ENCODE assay signal across 1 cellular context in genomic region chr19:21767065-21767800, GRCh38.
TF ChIP-seq lines count a peak whose summit lies in the region.

Gene ZNF100 (minus strand): TSS chr19:21767579. CDS start chr19:21767429, 150 bp downstream.

TF ChIP-seq in HepG2, 621 proteins besides CTCF, POLR2A, EP300 and RAD21 (continued from another document and continues in another):
- TF ChIP-seq MYPOP (CRISPR knock-in tag; IDR thresholded peaks at IDR 0.05) (peak; percentile 77), AHDC1 (CRISPR knock-in tag; IDR thresholded peaks at IDR 0.05; ENCODE audit: borderline replicate concordance) (0 out of 2 replicates have a peak, but pooled peaks have one; percentile 33), ZNF234 (CRISPR knock-in tag; conservative IDR thresholded peaks at IDR 0.05) (0 out of 2 replicates have a peak, but pooled peaks have one; percentile 20), DZIP1 (CRISPR knock-in tag; IDR thresholded peaks at IDR 0.05) (0 out of 2 replicates have a peak, but pooled peaks have one; percentile 77), ZBTB21 (CRISPR knock-in tag; IDR thresholded peaks at IDR 0.05) (no peak), ZBTB38 (CRISPR knock-in tag; IDR thresholded peaks at IDR 0.05) (no peak), KMT2B (CRISPR knock-in tag; IDR thresholded peaks at IDR 0.05) (peak; percentile 66; the same call in 1 of the 2 replicates), GABPA (IDR thresholded peaks at IDR 0.05; ENCODE audit: low read depth, low read length) (peak; percentile 22; the same call in 1 of the 2 replicates), GABPA (CRISPR knock-in tag; IDR thresholded peaks at IDR 0.05; ENCODE audit: low read depth) (peak; percentile 37), ZNF382 (CRISPR knock-in tag; IDR thresholded peaks at IDR 0.05; ENCODE audit: borderline replicate concordance) (no peak), SNAI1 (CRISPR knock-in tag; IDR thresholded peaks at IDR 0.05; ENCODE audit: borderline replicate concordance) (peak; percentile 65; the same call in 1 of the 2 replicates), TIGD3 (CRISPR knock-in tag; IDR thresholded peaks at IDR 0.05; ENCODE audit: borderline replicate concordance) (0 out of 2 replicates have a peak, but pooled peaks have one; percentile 30), ZNF335 (CRISPR knock-in tag; IDR thresholded peaks at IDR 0.05) (peak; percentile 49; the same call in 1 of the 2 replicates), ETV6 (CRISPR knock-in tag; conservative IDR thresholded peaks at IDR 0.05) (no peak), ZNF816 (CRISPR knock-in tag; IDR thresholded peaks at IDR 0.05; ENCODE audit: borderline replicate concordance) (0 out of 2 replicates have a peak, but pooled peaks have one; percentile 39), DPF2 (CRISPR knock-in tag; IDR thresholded peaks at IDR 0.05; ENCODE audit: borderline replicate concordance, low read depth) (no peak), SP140L (CRISPR knock-in tag; IDR thresholded peaks at IDR 0.05; ENCODE audit: borderline replicate concordance) (no peak), ASH2L (IDR thresholded peaks at IDR 0.05; ENCODE audit: insufficient read length, low read depth, low read length) (peak; percentile 72), ZBTB34 (CRISPR knock-in tag; IDR thresholded peaks at IDR 0.05) (no peak), CEBPG (CRISPR knock-in tag; IDR thresholded peaks at IDR 0.05) (0 out of 2 replicates have a peak, but pooled peaks have one; percentile 9), ZNF280B (CRISPR knock-in tag; IDR thresholded peaks at IDR 0.05; ENCODE audit: borderline replicate concordance) (peak; percentile 58; the same call in 1 of the 2 replicates), KAT8 (CRISPR knock-in tag; IDR thresholded peaks at IDR 0.05) (peak; percentile 79; the same call in 1 of the 2 replicates), E2F5 (CRISPR knock-in tag; conservative IDR thresholded peaks at IDR 0.05) (0 out of 2 replicates have a peak, but pooled peaks have one; percentile 41), CEBPZ (IDR thresholded peaks at IDR 0.05; ENCODE audit: low read length) (no peak), SALL1 (CRISPR knock-in tag; IDR thresholded peaks at IDR 0.05) (peak; percentile 39), SIN3A (IDR thresholded peaks at IDR 0.05; ENCODE audit: borderline replicate concordance, low read depth, low read length) (peak; percentile 94; the same call in 1 of the 2 replicates), CHD2 (IDR thresholded peaks at IDR 0.05; ENCODE audit: low read depth, low read length) (0 out of 2 replicates have a peak, but pooled peaks have one; percentile 24), PRPF4 (IDR thresholded peaks at IDR 0.05; ENCODE audit: low read depth, low read length, poor library complexity, severe bottlenecking) (no peak), ZNF460 (CRISPR knock-in tag; IDR thresholded peaks at IDR 0.05; ENCODE audit: borderline replicate concordance) (no peak), HNRNPLL (IDR thresholded peaks at IDR 0.05; ENCODE audit: low read depth, low read length, poor library complexity, severe bottlenecking) (peak; percentile 63), PLSCR1 (CRISPR knock-in tag; IDR thresholded peaks at IDR 0.05; ENCODE audit: borderline replicate concordance) (no peak), RNF2 (conservative IDR thresholded peaks at IDR 0.05; ENCODE audit: low read depth) (0 out of 2 replicates have a peak, but pooled peaks have one; percentile 41), ZNF788 (CRISPR knock-in tag; IDR thresholded peaks at IDR 0.05; ENCODE audit: borderline replicate concordance) (peak; percentile 38; the same call in 1 of the 2 replicates), RFX5 (IDR thresholded peaks at IDR 0.05; ENCODE audit: low read depth, low read length) (peak; percentile 11; the same call in 1 of the 2 replicates), ZNF605 (CRISPR knock-in tag; IDR thresholded peaks at IDR 0.05) (peak; percentile 23; the same call in 1 of the 2 replicates), HOXA3 (CRISPR knock-in tag; IDR thresholded peaks at IDR 0.05) (peak; percentile 63)
